In the genomic region with DNA sequence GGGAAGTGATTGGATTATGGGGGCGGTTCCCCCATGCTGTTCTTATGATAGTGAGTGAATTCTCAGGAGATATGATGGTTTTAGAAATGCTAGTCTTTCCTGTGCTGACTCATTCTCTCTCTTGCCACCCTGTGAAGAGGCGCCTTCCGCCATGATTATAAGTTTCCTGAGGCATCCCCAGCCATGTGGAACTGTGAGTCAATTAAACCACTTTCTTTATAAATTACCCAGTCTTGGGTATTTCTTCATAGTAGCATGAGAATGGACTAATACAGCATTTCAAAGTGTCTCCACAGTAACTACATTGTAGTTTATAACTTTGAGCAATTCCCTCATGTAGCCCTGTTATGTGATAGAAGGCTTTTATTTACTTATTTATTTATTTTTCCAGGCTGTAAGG, we compare ENCODE assay signal across 9 cellular contexts. TPM values are rescaled to one million over a fixed set of nuclear protein-coding genes. Genes with fewer than 3 reads are reported as not detected.
"Had no signal": no experiment of that assay in that cellular context is flagged by ENCODE, and none has a peak within 500 bp of the region (broad histone marks: within the 10 kb centered on the region; RNA-seq: fewer than 3 reads in every experiment).

No MANE protein-coding gene starts in this region.

- ATAC-seq: HCT116 had no signal

- DNase-seq: GM23248, GOT3, H7, KBM-7 had no signal

- H3K27ac Mint-ChIP-seq: IgD-negative memory B cell had no signal

- H3K9ac ChIP-seq: GM23248, KMS-11 had no signal

- H3K27ac ChIP-seq: GM23248, KMS-11 had no signal

- H3K4me1 ChIP-seq: HAP-1 had no signal

- H3K4me3 ChIP-seq: GM23248, HAP-1 had no signal

- H2AFZ ChIP-seq: GM23248 had no signal

- H3K36me3 ChIP-seq: HAP-1 had no signal

- H3K4me2 ChIP-seq: KMS-11 had no signal

- H3K4me1 Mint-ChIP-seq: IgD-negative memory B cell had no signal

RNA-seq across cellular contexts. Expression of a gene that starts 31.0 kb away (rescaled TPM):
- total RNA-seq: H4 had no signal
- polyA plus RNA-seq: IgD-negative memory B cell had no signal
